14 cellular contexts compared by ENCODE assay signal in the genomic region with DNA sequence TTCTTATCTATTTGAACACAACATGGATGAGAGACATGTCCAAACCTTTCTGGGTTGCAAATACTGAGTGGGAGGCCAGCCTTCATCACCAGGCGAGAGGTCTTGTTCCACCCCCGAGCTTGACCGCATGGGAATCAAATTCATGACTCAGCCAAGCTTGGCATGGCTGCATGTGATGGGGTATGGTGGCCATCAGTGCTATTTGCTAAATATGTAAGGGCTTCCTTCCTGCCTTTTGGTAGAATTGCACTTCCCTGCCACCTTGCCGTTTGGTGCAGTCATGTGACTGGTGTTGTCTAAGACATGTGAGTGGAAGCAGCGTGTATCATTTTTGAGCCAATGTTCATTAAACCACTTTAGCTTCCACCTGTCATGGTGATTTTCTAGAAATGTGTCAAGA.
DNase-seq lines count a peak whose midpoint lies in the region; ATAC-seq and TF ChIP-seq lines count a peak whose summit lies in the region.
"Had no signal": no experiment of that assay in that cellular context is flagged by ENCODE, and none has a peak within 500 bp of the region (broad histone marks: within the 10 kb centered on the region; RNA-seq: fewer than 3 reads in every experiment).

No MANE protein-coding gene starts in this region.

- no peak overlapping the region for H3K4me3 ChIP-seq in RWPE2 (ENCODE audit: severe bottlenecking)
- no peak overlapping the region for H3K4me3 ChIP-seq in fibroblast of lung (replicated peaks in 1 of 4; ENCODE audit: control extremely low read depth in 1 of 4, insufficient read depth in 1 of 4, low read depth in 3 of 4, low read length in 4 of 4)

- H3K9me3 Mint-ChIP-seq in HFFc6 (no peaks in the 10 kb centered on the region), osteocyte (ENCODE audit: unreplicated experiment) (no peaks in the 10 kb centered on the region)

- peak overlapping the region; percentile 33; the same call in 1 of the 2 replicates for H3K27ac Mint-ChIP-seq in HFFc6
- no peak overlapping the region for H3K27ac Mint-ChIP-seq in osteocyte (ENCODE audit: unreplicated experiment)
- H3K27ac Mint-ChIP-seq: activated CD8-positive, alpha-beta T cell treated with anti-CD3 and anti-CD28 coated beads, Interleukin-2, amount 10 ng/mL, durations not matched to agents 7 days and 5 days had no signal

- H3K36me3 ChIP-seq in RWPE2 (ENCODE audit: low read depth) = no peaks in the 10 kb centered on the region
- H3K36me3 ChIP-seq in fibroblast of lung (ENCODE audit: control insufficient read depth, insufficient read depth, low read length) = no peaks in the 10 kb centered on the region

- H3K9me3 ChIP-seq in RWPE2 (ENCODE audit: severe bottlenecking) = no peaks in the 10 kb centered on the region
- H3K9me3 ChIP-seq in fibroblast of lung (ENCODE audit: control insufficient read depth, insufficient read depth, low read depth, low read length) = no peaks in the 10 kb centered on the region

- no peak overlapping the region for H3K9ac ChIP-seq in fibroblast of lung (ENCODE audit: insufficient read depth, low read length)

- no peak for ATAC-seq in RWPE2 (ENCODE audit: low read depth)
- ATAC-seq: activated CD8-positive, alpha-beta T cell treated with anti-CD3 and anti-CD28 coated beads, Interleukin-2, amount 10 ng/mL, durations not matched to agents 7 days and 5 days; sciatic nerve had no signal

- H3K4me1 ChIP-seq in RWPE2 (ENCODE audit: insufficient read depth, poor library complexity, severe bottlenecking) (peaks cover 41% of the 10 kb centered on the region), fibroblast of lung (ENCODE audit: control insufficient read depth, extremely low read depth, insufficient read depth, low read length) (peaks cover 18% of the 10 kb centered on the region)

- no peaks in the 10 kb centered on the region for H3K27me3 ChIP-seq in RWPE2 (ENCODE audit: insufficient read depth, poor library complexity, severe bottlenecking)
- H3K27me3 ChIP-seq in fibroblast of lung (ENCODE audit: control insufficient read depth, insufficient read depth, low read length) = peaks cover 3% of the 10 kb centered on the region

- H3K4me1 Mint-ChIP-seq in HFFc6 (ENCODE audit: low read depth) (peaks cover 55% of the 10 kb centered on the region), osteocyte (ENCODE audit: unreplicated experiment) (peaks cover 47% of the 10 kb centered on the region)

- no peak for TF ChIP-seq CTCF in HFFc6 (IDR thresholded peaks at IDR 0.05)
- no peak for TF ChIP-seq CTCF in RWPE2 (IDR thresholded peaks at IDR 0.05; ENCODE audit: poor library complexity, severe bottlenecking)
- TF ChIP-seq CTCF in fibroblast of lung (conservative IDR thresholded peaks at IDR 0.05 in 1 of 2, IDR thresholded peaks at IDR 0.05 in 1 of 2; ENCODE audit: low read depth in 1 of 2, low read length in 2 of 2) = no peak
- no peak for TF ChIP-seq CTCF in osteocyte (IDR thresholded peaks at IDR 0.05)

- H3K36me3 Mint-ChIP-seq in HFFc6 (ENCODE audit: low read depth) = peaks cover 5% of the 10 kb centered on the region
- H3K36me3 Mint-ChIP-seq in osteocyte (ENCODE audit: unreplicated experiment) = no peaks in the 10 kb centered on the region

- H3K27me3 Mint-ChIP-seq in HFFc6 (ENCODE audit: insufficient read depth) (peaks cover 14% of the 10 kb centered on the region), osteocyte (ENCODE audit: unreplicated experiment) (peaks cover 15% of the 10 kb centered on the region)

- DNase-seq in HFFc6 (no peak), RWPE2 (ENCODE audit: low spot score) (no peak), fibroblast of lung (ENCODE audit: low read depth in 2 of 2) (peak; percentile 58 to 91), stromal cell of bone marrow (ENCODE audit: low read depth) (peak; percentile 17), HPDE6-E6E7 (ENCODE audit: extremely low spot score) (no peak), osteocyte (ENCODE audit: extremely low spot score, unreplicated experiment) (no peak)
- no peak for DNase-seq in stimulated activated CD4-positive, alpha-beta T cell treated with anti-CD3 and anti-CD28 coated beads, Interleukin-2, amount 100 ng/mL, for 48 hours
- DNase-seq: activated CD8-positive, alpha-beta T cell treated with anti-CD3 and anti-CD28 coated beads, Interleukin-2, amount 10 ng/mL, durations not matched to agents 7 days and 5 days; activated effector memory CD4-positive, alpha-beta T cell treated with anti-CD3 and anti-CD28 coated beads, Interleukin-2, amount 50 U/mL, for 16 hours; central memory CD4-positive, alpha-beta T cell; erythroblast; MM.1S; NCI-H2227 treated with DMSO at 0.1 percent for 48 hours had no signal

- H3K4me3 Mint-ChIP-seq in HFFc6 = no peak overlapping the region
- no peak overlapping the region for H3K4me3 Mint-ChIP-seq in osteocyte (ENCODE audit: unreplicated experiment)
- H3K4me3 Mint-ChIP-seq: activated CD8-positive, alpha-beta T cell treated with anti-CD3 and anti-CD28 coated beads, Interleukin-2, amount 10 ng/mL, durations not matched to agents 7 days and 5 days had no signal

- H3K79me2 ChIP-seq in fibroblast of lung (ENCODE audit: control insufficient read depth, insufficient read depth, low read length) = no peaks in the 10 kb centered on the region

- peak overlapping the region; percentile 83 for H3K27ac ChIP-seq in RWPE2 (ENCODE audit: poor library complexity, severe bottlenecking)
- H3K27ac ChIP-seq in fibroblast of lung (ENCODE audit: insufficient read depth, low read length) = no peak overlapping the region

- no peaks in the 10 kb centered on the region for H4K20me1 ChIP-seq in fibroblast of lung (ENCODE audit: control insufficient read depth, extremely low read depth, insufficient read depth, low read length)

- H2AFZ ChIP-seq in fibroblast of lung (ENCODE audit: low read length) = no peak overlapping the region

- no peak overlapping the region for H3K4me2 ChIP-seq in fibroblast of lung (ENCODE audit: extremely low read depth, insufficient read depth, low read length)

Comparison
In these comparisons a context has a peak if more than half of its experiments do, and no peak if none do; other contexts are left out.
1. DNase-seq: peak in fibroblast of lung (2 of 2) and stromal cell of bone marrow (single experiment); none in HFFc6 (single experiment), RWPE2 (single experiment), stimulated activated CD4-positive, alpha-beta T cell treated with anti-CD3 and anti-CD28 coated beads, Interleukin-2, amount 100 ng/mL, for 48 hours (0 of 2), HPDE6-E6E7 (single experiment) and osteocyte (single experiment).